16 cellular contexts compared by ENCODE assay signal in genomic region chr22:50483106-50483505, GRCh38. TPM values are rescaled to one million over a fixed set of nuclear protein-coding genes. Genes with fewer than 3 reads are reported as not detected.
DNase-seq lines count a peak whose midpoint lies in the region; ATAC-seq, FAIRE-seq and TF ChIP-seq lines count a peak whose summit lies in the region.
"Had no signal": no experiment of that assay in that cellular context is flagged by ENCODE, and none has a peak within 500 bp of the region (broad histone marks: within the 10 kb centered on the region; RNA-seq: fewer than 3 reads in every experiment).

No MANE protein-coding gene starts in this region.

- no peaks in the 10 kb centered on the region for H4K20me1 ChIP-seq in K562 (replicated peaks; ENCODE audit: control insufficient read depth, insufficient read depth, low read length)

- H3K4me1 ChIP-seq in A673 (ENCODE audit: insufficient read depth, low read length, poor library complexity, severe bottlenecking) (peaks cover 7% of the 10 kb centered on the region), K562 (replicated peaks in 1 of 2; ENCODE audit: control insufficient read depth in 2 of 2, insufficient read depth in 2 of 2, low read length in 2 of 2) (peaks cover 4 to 66% of the 10 kb centered on the region in 2 experiments; a peak in 3 of 5 replicates), gastrocnemius medialis (no peaks in the 10 kb centered on the region)

- TF ChIP-seq CTCF in A673 (conservative IDR thresholded peaks at IDR 0.05; ENCODE audit: low read depth, low read length) (no peak), K562 (IDR thresholded peaks at IDR 0.05 in 2 of 3, conservative IDR thresholded peaks at IDR 0.05 in 1 of 3; ENCODE audit: insufficient read depth in 2 of 3, low read depth in 1 of 3, low read length in 3 of 3) (no peak), gastrocnemius medialis (IDR thresholded peaks at IDR 0.05 in 4 of 5, conservative IDR thresholded peaks at IDR 0.05 in 1 of 5) (no peak)
- TF ChIP-seq CTCF in CD4-positive, alpha-beta T cell (IDR thresholded peaks at IDR 0.05), result no peak

- BruUV-seq in A673 (replicated peaks; lab: Mats Ljungman, UMichigan) (no TSS peak), K562 (replicated peaks; lab: Mats Ljungman, UMichigan) (TSS peak; percentile 45)

- TF ChIP-seq EP300 in K562 (IDR thresholded peaks at IDR 0.05; ENCODE audit: low read length), result no peak

- H3K27me3 Mint-ChIP-seq in CD4-positive, alpha-beta T cell, result no peaks in the 10 kb centered on the region
- H3K27me3 Mint-ChIP-seq: CD4-positive, alpha-beta memory T cell had no signal

- no peak overlapping the region for H3K4me2 ChIP-seq in K562 (ENCODE audit: insufficient read depth, low read length)

- H3K36me3 ChIP-seq in A673 (ENCODE audit: insufficient read depth, low read length, poor library complexity, severe bottlenecking) (no peaks in the 10 kb centered on the region), K562 (ENCODE audit: control insufficient read depth, insufficient read depth, low read length) (no peaks in the 10 kb centered on the region), gastrocnemius medialis (no peaks in the 10 kb centered on the region)
- H3K36me3 ChIP-seq: esophagus squamous epithelium had no signal

- H3K9ac ChIP-seq in K562 (ENCODE audit: insufficient read depth in 1 of 2, low read depth in 2 of 2, low read length in 2 of 2), result no peak overlapping the region

- no peak for DNase-seq in A673 (ENCODE audit: low spot score)
- DNase-seq in CD4-positive, alpha-beta T cell, result no peak
- DNase-seq in K562 (ENCODE audit: extremely low read depth in 1 of 4, low spot score in 3 of 4), result no peak
- no peak for DNase-seq in gastrocnemius medialis
- DNase-seq in posterior vena cava (ENCODE audit: low spot score), result no peak
- no peak for DNase-seq in NCI-H1417 treated with DMSO at 0.1 percent for 48 hours (lab: John Stamatoyannopoulos, UW)
- DNase-seq: amniotic stem cell; CD4-positive, alpha-beta memory T cell; cortex of kidney; esophagus squamous epithelium; Kasumi-1; NCI-H2029 had no signal

- POLR2A ChIA-PET in A673 (lab: Charles Lee; ENCODE audit: low non-redundant PET), result no interaction called here
- POLR2A ChIA-PET in CD4-positive, alpha-beta T cell (lab: Charles Lee), result interaction anchor here (0.8 kb wide), 1 partner anchor 13 kb away, joined by 3 read pairs; no protein-coding TSS in a partner anchor
- POLR2A ChIA-PET in K562 (lab: Yijun Ruan, JAX), result interaction anchor here (1.2 kb wide), 1 partner anchor 9 kb away, joined by 5 read pairs; no protein-coding TSS in a partner anchor

- no peak for TF ChIP-seq POLR2A in K562 (conservative IDR thresholded peaks at IDR 0.05)
- no peak for TF ChIP-seq POLR2A in gastrocnemius medialis (IDR thresholded peaks at IDR 0.05)

- peak overlapping the region; percentile 45 for H3K4me3 Mint-ChIP-seq in CD4-positive, alpha-beta T cell
- H3K4me3 Mint-ChIP-seq: neural crest cell had no signal

- no peak for ATAC-seq in CD4-positive, alpha-beta T cell (ENCODE audit: poor library complexity)
- ATAC-seq in K562 (no peak), gastrocnemius medialis (no peak)

- intact Hi-C loops in A673 (cut with micrococcal nuclease; ENCODE audit: unreplicated experiment), result no loop called here
- intact Hi-C loops in CD4-positive, alpha-beta T cell (cut with DNase I, micrococcal nuclease), result no loop called here
- intact Hi-C loops in K562 (cut with micrococcal nuclease), result no loop called here
- intact Hi-C loops in gastrocnemius medialis (cut with DNase I; ENCODE audit: low total_unique reads), result no loop called here
- intact Hi-C loops in posterior vena cava (cut with DNase I), result no loop called here

- H2AFZ ChIP-seq in K562 (ENCODE audit: low read depth, low read length), result no peak overlapping the region

- no peaks in the 10 kb centered on the region for H3K9me3 ChIP-seq in A673 (ENCODE audit: low read depth, low read length, poor library complexity, severe bottlenecking)
- H3K9me3 ChIP-seq in CD4-positive, alpha-beta T cell (ENCODE audit: control insufficient read depth, low read length), result no peaks in the 10 kb centered on the region
- H3K9me3 ChIP-seq in K562 (replicated peaks; ENCODE audit: control insufficient read depth, insufficient read depth, low read depth, low read length), result no peaks in the 10 kb centered on the region
- no peaks in the 10 kb centered on the region for H3K9me3 ChIP-seq in gastrocnemius medialis
- H3K9me3 ChIP-seq: esophagus squamous epithelium had no signal

- H3K27me3 ChIP-seq in A673 (replicated peaks; ENCODE audit: insufficient read depth, low read depth, low read length, poor library complexity), result peaks cover 10% of the 10 kb centered on the region
- no peaks in the 10 kb centered on the region for H3K27me3 ChIP-seq in CD4-positive, alpha-beta T cell (ENCODE audit: control insufficient read depth, insufficient read depth, low read length)
- H3K27me3 ChIP-seq in K562 (ENCODE audit: control insufficient read depth in 2 of 2, insufficient read depth in 2 of 2, low read length in 2 of 2), result no peaks in the 10 kb centered on the region
- H3K27me3 ChIP-seq in gastrocnemius medialis, result peaks cover 39 to 47% (median 45%) of the 10 kb centered on the region in 3 donors

- CTCF ChIA-PET in A673 (lab: Charles Lee) (no interaction called here), K562 (lab: Yijun Ruan, JAX; ENCODE audit: low intra/inter-chr PET ratio) (no interaction called here)
- CTCF ChIA-PET in CD4-positive, alpha-beta T cell (lab: Charles Lee), result interaction anchor here (0.7 kb wide), 1 partner anchor 42 kb away, joined by 4 read pairs; the partner anchor contains the start of gene SCO2

- no peaks in the 10 kb centered on the region for H3K9me3 Mint-ChIP-seq in CD4-positive, alpha-beta T cell
- H3K9me3 Mint-ChIP-seq: CD4-positive, alpha-beta memory T cell; neural crest cell had no signal

- WGBS in K562 (ENCODE audit: insufficient coverage, low coverage, missing lambda C conversion rate), result 87% methylated on average over 6 of the region's 10 CpGs

- no peaks in the 10 kb centered on the region for H3K36me3 Mint-ChIP-seq in CD4-positive, alpha-beta T cell (ENCODE audit: low read depth)
- H3K36me3 Mint-ChIP-seq: CD4-positive, alpha-beta memory T cell had no signal

- no peaks in the 10 kb centered on the region for H3K9me1 ChIP-seq in K562 (ENCODE audit: control insufficient read depth, insufficient read depth, low read length)

- H3K4me1 Mint-ChIP-seq in CD4-positive, alpha-beta T cell (ENCODE audit: low read depth), result peaks cover 13% of the 10 kb centered on the region
- H3K4me1 Mint-ChIP-seq: neural crest cell had no signal

- H3K4me3 ChIP-seq in A673 (ENCODE audit: low read depth, low read length, poor library complexity, severe bottlenecking) (peak overlapping the region; percentile 82), K562 (no peak overlapping the region), gastrocnemius medialis (no peak overlapping the region)
- H3K4me3 ChIP-seq: esophagus squamous epithelium, lung had no signal

- FAIRE-seq in K562 (lab: Jason Lieb, UNC), result no peak

- no peaks in the 10 kb centered on the region for H3K79me2 ChIP-seq in K562 (ENCODE audit: control insufficient read depth, insufficient read depth, low read length)

- no peak overlapping the region for H3K27ac ChIP-seq in A673 (ENCODE audit: low read depth, low read length, poor library complexity, severe bottlenecking)
- H3K27ac ChIP-seq in CD4-positive, alpha-beta T cell (ENCODE audit: low read depth, low read length), result no peak overlapping the region
- H3K27ac ChIP-seq in K562 (ENCODE audit: extremely low read depth, low read depth, low read length), result no peak overlapping the region
- no peak overlapping the region for H3K27ac ChIP-seq in gastrocnemius medialis
- H3K27ac ChIP-seq: esophagus squamous epithelium had no signal

- TF ChIP-seq RAD21 in K562 (CRISPR knock-in tag; conservative IDR thresholded peaks at IDR 0.05 in 1 of 2, IDR thresholded peaks at IDR 0.05 in 1 of 2), result no peak

- in situ Hi-C loops in K562 (cut with MboI) (no loop called here), gastrocnemius medialis (cut with MboI; ENCODE audit: low sequenced_read_pairs in 4 of 4) (no loop called here)

- H3K27ac Mint-ChIP-seq in CD4-positive, alpha-beta T cell, result no peak overlapping the region
- H3K27ac Mint-ChIP-seq: CD4-positive, alpha-beta memory T cell had no signal

RNA-seq across cellular contexts. Expression of gene ADM2, which starts 1.8 kb away (rescaled TPM):
- 5.4 and 9.8 TPM in 2 replicates for total RNA-seq in A673 (2021)
- total RNA-seq in CD4-positive, alpha-beta T cell, result 1 to 10 TPM; 1.1 to 1.6 TPM
- 2.7 and 6.7 TPM in 2 replicates for total RNA-seq in K562 (2011; cell fraction: chromatin; rRNA removed; ENCODE audit: low replicate concordance)
- 7.2 and 7.8 TPM in 2 replicates for total RNA-seq in K562 (2011; cell fraction: nucleolus; rRNA removed)
- 3.7 and 4.7 TPM in 2 replicates for total RNA-seq in K562 (2011; cell fraction: nucleoplasm; rRNA removed)
- 1.5 and 1.8 TPM in 2 replicates for total RNA-seq in K562 (2014; rRNA removed)
- 0.33 and 0.41 TPM in 2 replicates for total RNA-seq in K562 (2014; rRNA removed; fragmentation: Illumina TruSeq; extraction: Trizol)
- total RNA-seq in K562 (2015; rRNA removed; fragmentation: Illumina TruSeq; extraction: Trizol), result 0.08 and 0.11 TPM in 2 replicates
- total RNA-seq in K562 (2021), result 3.4 and 5.1 TPM in 2 replicates
- polyA plus RNA-seq in K562 (2011; rRNA removed), result 0.38 and 1.1 TPM in 2 replicates
- polyA plus RNA-seq in K562 (2011; cell fraction: cytosol; rRNA removed), result 0.69 and 0.74 TPM in 2 replicates
- 1.0 and 1.2 TPM in 2 replicates for polyA plus RNA-seq in K562 (2011; cell fraction: nucleus; rRNA removed)
- polyA plus RNA-seq in K562 (2012), result 1.1 and 19.5 TPM in 2 replicates
- 1.7 and 2.9 TPM in 2 replicates for polyA plus RNA-seq in K562 (2014; fragmentation: Illumina TruSeq; extraction: Trizol)
- under 1 TPM; 0.22 to 0.31 TPM for polyA plus RNA-seq in K562 (2014; fragmentation: Nextera tagmentation; extraction: Ambion mirVana)
- polyA plus RNA-seq in K562 (2014; rRNA removed), result 1.3 and 2.2 TPM in 2 replicates
- 0.39 and 0.60 TPM in 2 replicates for polyA minus RNA-seq in K562 (2011; rRNA and poly(A)+ RNA removed)
- 0.48 and 1.1 TPM in 2 replicates for polyA minus RNA-seq in K562 (2011; cell fraction: cytosol; rRNA and poly(A)+ RNA removed)
- 1.5 and 2.6 TPM in 2 replicates for polyA minus RNA-seq in K562 (2011; cell fraction: nucleus; rRNA and poly(A)+ RNA removed)
- total RNA-seq in gastrocnemius medialis, result under 1 TPM in 1 of 4 donors, not detected in 3; 0.53 TPM
- under 1 TPM; 0.14 to 0.56 TPM for total RNA-seq in posterior vena cava
- total RNA-seq: G401 had no signal

RNA-seq across cellular contexts. Expression of gene MIOX, which starts 3.6 kb away (rescaled TPM):
- total RNA-seq in A673 (2021) (0.32 and 0.46 TPM in 2 replicates), K562 (2014; rRNA removed) (not detected in 2 replicates), K562 (2014; rRNA removed; fragmentation: Illumina TruSeq; extraction: Trizol) (not detected in 2 replicates), K562 (2015; rRNA removed; fragmentation: Illumina TruSeq; extraction: Trizol) (not detected in 2 replicates), K562 (2021) (not detected in 2 replicates), gastrocnemius medialis (not detected), posterior vena cava (not detected)
- not detected for total RNA-seq in CD4-positive, alpha-beta T cell
- 0.46 TPM in 1 of 2 replicates, not detected in the other for total RNA-seq in K562 (2011; cell fraction: chromatin; rRNA removed; ENCODE audit: low replicate concordance)
- 0.39 TPM in 1 of 2 replicates, not detected in the other for total RNA-seq in K562 (2011; cell fraction: nucleolus; rRNA removed)
- total RNA-seq in K562 (2011; cell fraction: nucleoplasm; rRNA removed), result 0.59 TPM in 1 of 2 replicates, not detected in the other
- polyA plus RNA-seq in K562 (2011; rRNA removed) (0.08 TPM in 2 replicates), K562 (2014; fragmentation: Illumina TruSeq; extraction: Trizol) (not detected in 2 replicates), K562 (2014; fragmentation: Nextera tagmentation; extraction: Ambion mirVana) (not detected), K562 (2014; rRNA removed) (not detected in 2 replicates)
- 0.10 TPM in 1 of 2 replicates, not detected in the other for polyA plus RNA-seq in K562 (2011; cell fraction: cytosol; rRNA removed)
- polyA plus RNA-seq in K562 (2011; cell fraction: nucleus; rRNA removed), result 0.35 and 0.81 TPM in 2 replicates
- polyA plus RNA-seq in K562 (2012), result 0.04 and 0.80 TPM in 2 replicates
- not detected in 2 replicates for polyA minus RNA-seq in K562 (2011; rRNA and poly(A)+ RNA removed)
- polyA minus RNA-seq in K562 (2011; cell fraction: cytosol; rRNA and poly(A)+ RNA removed), result not detected in 2 replicates
- polyA minus RNA-seq in K562 (2011; cell fraction: nucleus; rRNA and poly(A)+ RNA removed), result not detected in 2 replicates
- total RNA-seq: CD4-positive, alpha-beta memory T cell; esophagus squamous epithelium; H4; lung had no signal
- polyA plus RNA-seq: CD4-positive, alpha-beta memory T cell had no signal

RNA-seq across cellular contexts. Expression of gene SBF1, which starts 8.3 kb away (rescaled TPM):
- 97.2 and 107 TPM in 2 replicates for total RNA-seq in A673 (2021)
- 100 to 1,000 TPM; 220 to 227 TPM for total RNA-seq in CD4-positive, alpha-beta T cell
- 101 and 307 TPM in 2 replicates for total RNA-seq in K562 (2011; cell fraction: chromatin; rRNA removed; ENCODE audit: low replicate concordance)
- total RNA-seq in K562 (2011; cell fraction: nucleolus; rRNA removed), result 152 and 193 TPM in 2 replicates
- total RNA-seq in K562 (2011; cell fraction: nucleoplasm; rRNA removed), result 127 and 140 TPM in 2 replicates
- total RNA-seq in K562 (2014; rRNA removed), result 26.9 and 36.8 TPM in 2 replicates
- 2.9 and 5.3 TPM in 2 replicates for total RNA-seq in K562 (2014; rRNA removed; fragmentation: Illumina TruSeq; extraction: Trizol)
- 14.9 and 16.1 TPM in 2 replicates for total RNA-seq in K562 (2015; rRNA removed; fragmentation: Illumina TruSeq; extraction: Trizol)
- total RNA-seq in K562 (2021), result 47.3 and 50.4 TPM in 2 replicates
- 11.4 and 16.7 TPM in 2 replicates for polyA plus RNA-seq in K562 (2011; rRNA removed)
- 15.1 and 27.2 TPM in 2 replicates for polyA plus RNA-seq in K562 (2011; cell fraction: cytosol; rRNA removed)
- polyA plus RNA-seq in K562 (2011; cell fraction: nucleus; rRNA removed), result 117 and 136 TPM in 2 replicates
- polyA plus RNA-seq in K562 (2012), result 21.3 and 38.3 TPM in 2 replicates
- 6.7 and 15.5 TPM in 2 replicates for polyA plus RNA-seq in K562 (2014; fragmentation: Illumina TruSeq; extraction: Trizol)
- under 1 TPM; 0.44 to 0.55 TPM for polyA plus RNA-seq in K562 (2014; fragmentation: Nextera tagmentation; extraction: Ambion mirVana)
- 22.3 and 24.3 TPM in 2 replicates for polyA plus RNA-seq in K562 (2014; rRNA removed)
- polyA minus RNA-seq in K562 (2011; rRNA and poly(A)+ RNA removed), result 9.9 and 19.7 TPM in 2 replicates
- polyA minus RNA-seq in K562 (2011; cell fraction: cytosol; rRNA and poly(A)+ RNA removed), result 27.2 and 27.4 TPM in 2 replicates
- 51.2 and 58.9 TPM in 2 replicates for polyA minus RNA-seq in K562 (2011; cell fraction: nucleus; rRNA and poly(A)+ RNA removed)
- total RNA-seq in gastrocnemius medialis, result 100 to 1,000 TPM in 3 of 4 donors, 10 to 100 TPM in 1; 50.5 to 116 (median 107) TPM
- 10 to 100 TPM; 58.5 to 83.8 TPM for total RNA-seq in posterior vena cava

RNA-seq across cellular contexts. Expression of gene LMF2, which starts 24.4 kb away (rescaled TPM):
- 79.2 and 79.3 TPM in 2 replicates for total RNA-seq in A673 (2021)
- total RNA-seq in CD4-positive, alpha-beta T cell, result 100 to 1,000 TPM; 107 to 114 TPM
- total RNA-seq in K562 (2011; cell fraction: chromatin; rRNA removed; ENCODE audit: low replicate concordance), result 23.7 and 131 TPM in 2 replicates
- total RNA-seq in K562 (2011; cell fraction: nucleolus; rRNA removed), result 145 and 174 TPM in 2 replicates
- 53.0 and 58.1 TPM in 2 replicates for total RNA-seq in K562 (2011; cell fraction: nucleoplasm; rRNA removed)
- 18.1 and 26.0 TPM in 2 replicates for total RNA-seq in K562 (2014; rRNA removed)
- total RNA-seq in K562 (2014; rRNA removed; fragmentation: Illumina TruSeq; extraction: Trizol), result 0.67 and 1.2 TPM in 2 replicates
- total RNA-seq in K562 (2015; rRNA removed; fragmentation: Illumina TruSeq; extraction: Trizol), result 7.5 and 7.6 TPM in 2 replicates
- 35.8 and 37.1 TPM in 2 replicates for total RNA-seq in K562 (2021)
- 8.8 and 19.2 TPM in 2 replicates for polyA plus RNA-seq in K562 (2011; rRNA removed)
- polyA plus RNA-seq in K562 (2011; cell fraction: cytosol; rRNA removed), result 17.7 and 43.8 TPM in 2 replicates
- polyA plus RNA-seq in K562 (2011; cell fraction: nucleus; rRNA removed), result 202 and 324 TPM in 2 replicates
- polyA plus RNA-seq in K562 (2012), result 22.2 and 47.8 TPM in 2 replicates
- 3.2 and 13.6 TPM in 2 replicates for polyA plus RNA-seq in K562 (2014; fragmentation: Illumina TruSeq; extraction: Trizol)
- under 1 TPM; 0.08 to 0.39 TPM for polyA plus RNA-seq in K562 (2014; fragmentation: Nextera tagmentation; extraction: Ambion mirVana)
- polyA plus RNA-seq in K562 (2014; rRNA removed), result 31.7 and 32.7 TPM in 2 replicates
- polyA minus RNA-seq in K562 (2011; rRNA and poly(A)+ RNA removed), result 3.2 and 3.9 TPM in 2 replicates
- 17.6 and 18.8 TPM in 2 replicates for polyA minus RNA-seq in K562 (2011; cell fraction: cytosol; rRNA and poly(A)+ RNA removed)
- 38.4 and 48.2 TPM in 2 replicates for polyA minus RNA-seq in K562 (2011; cell fraction: nucleus; rRNA and poly(A)+ RNA removed)
- 10 to 100 TPM; 19.7 to 39.4 (median 26.9) TPM for total RNA-seq in gastrocnemius medialis
- total RNA-seq in posterior vena cava, result 10 to 100 TPM; 39.0 to 53.3 TPM

RNA-seq across cellular contexts. Expression of gene NCAPH2, which starts 24.9 kb away (rescaled TPM):
- total RNA-seq in A673 (2021), result 135 TPM in 2 replicates
- total RNA-seq in CD4-positive, alpha-beta T cell, result 100 to 1,000 TPM; 184 to 185 TPM
- total RNA-seq in K562 (2011; cell fraction: chromatin; rRNA removed; ENCODE audit: low replicate concordance), result 73.5 and 259 TPM in 2 replicates
- 203 and 218 TPM in 2 replicates for total RNA-seq in K562 (2011; cell fraction: nucleolus; rRNA removed)
- total RNA-seq in K562 (2011; cell fraction: nucleoplasm; rRNA removed), result 91.6 and 121 TPM in 2 replicates
- total RNA-seq in K562 (2014; rRNA removed), result 72.3 and 79.2 TPM in 2 replicates
- 20.2 and 24.3 TPM in 2 replicates for total RNA-seq in K562 (2014; rRNA removed; fragmentation: Illumina TruSeq; extraction: Trizol)
- 40.5 and 42.9 TPM in 2 replicates for total RNA-seq in K562 (2015; rRNA removed; fragmentation: Illumina TruSeq; extraction: Trizol)
- total RNA-seq in K562 (2021), result 83.2 and 88.6 TPM in 2 replicates
- polyA plus RNA-seq in K562 (2011; rRNA removed), result 31.2 and 43.9 TPM in 2 replicates
- polyA plus RNA-seq in K562 (2011; cell fraction: cytosol; rRNA removed), result 48.1 and 62.5 TPM in 2 replicates
- polyA plus RNA-seq in K562 (2011; cell fraction: nucleus; rRNA removed), result 140 and 169 TPM in 2 replicates
- 46.4 and 80.8 TPM in 2 replicates for polyA plus RNA-seq in K562 (2012)
- polyA plus RNA-seq in K562 (2014; fragmentation: Illumina TruSeq; extraction: Trizol), result 32.4 and 44.0 TPM in 2 replicates
- 10 to 100 TPM in 1 of 2 experiments, 1 to 10 TPM in 1; 3.6 to 10.0 TPM for polyA plus RNA-seq in K562 (2014; fragmentation: Nextera tagmentation; extraction: Ambion mirVana)
- polyA plus RNA-seq in K562 (2014; rRNA removed), result 63.3 and 67.1 TPM in 2 replicates
- 20.3 and 21.0 TPM in 2 replicates for polyA minus RNA-seq in K562 (2011; rRNA and poly(A)+ RNA removed)
- 44.2 and 53.0 TPM in 2 replicates for polyA minus RNA-seq in K562 (2011; cell fraction: cytosol; rRNA and poly(A)+ RNA removed)
- 37.6 and 55.5 TPM in 2 replicates for polyA minus RNA-seq in K562 (2011; cell fraction: nucleus; rRNA and poly(A)+ RNA removed)
- total RNA-seq in gastrocnemius medialis, result 10 to 100 TPM; 19.0 to 29.3 (median 23.4) TPM
- 10 to 100 TPM; 32.1 to 32.7 TPM for total RNA-seq in posterior vena cava
